Comparison of ENCODE assay signal across 18 cellular contexts in genomic region chr2:50133766-50134165, GRCh38.
DNase-seq lines count a peak whose midpoint lies in the region; ATAC-seq and TF ChIP-seq lines count a peak whose summit lies in the region.
"Had no signal": no experiment of that assay in that cellular context is flagged by ENCODE, and none has a peak within 500 bp of the region (broad histone marks: within the 10 kb centered on the region; RNA-seq: fewer than 3 reads in every experiment).

No MANE protein-coding gene starts in this region.

- no peaks in the 10 kb centered on the region for H3K27me3 Mint-ChIP-seq in neural progenitor cell (ENCODE audit: insufficient read depth, low read depth)
- H3K27me3 Mint-ChIP-seq: CD4-positive, alpha-beta T cell; T-cell had no signal

- H3K9me3 ChIP-seq in neural progenitor cell (ENCODE audit: low read depth) (no peaks in the 10 kb centered on the region), PC-3 (ENCODE audit: low read length) (no peaks in the 10 kb centered on the region)
- H3K9me3 ChIP-seq: BLaER1, SJCRH30 had no signal

- H3K4me2 ChIP-seq in neural progenitor cell (no peak overlapping the region), PC-3 (ENCODE audit: low read length) (no peak overlapping the region)
- H3K4me2 ChIP-seq: BLaER1 had no signal

- H3K27me3 ChIP-seq in neural progenitor cell: no peaks in the 10 kb centered on the region
- H3K27me3 ChIP-seq in PC-3 (ENCODE audit: low read length): no peaks in the 10 kb centered on the region
- H3K27me3 ChIP-seq: BLaER1 had no signal

- H3K27ac ChIP-seq in 22Rv1 (peak overlapping the region; percentile 44), neural progenitor cell (no peak overlapping the region), PC-3 (ENCODE audit: low read length) (no peak overlapping the region)
- H3K27ac ChIP-seq: BLaER1, SJCRH30 had no signal

- H3K4me3 ChIP-seq in neural progenitor cell (no peak overlapping the region), PC-3 (ENCODE audit: low read length) (no peak overlapping the region)
- H3K4me3 ChIP-seq: BLaER1, SJCRH30 had no signal

- H4K20me1 ChIP-seq in neural progenitor cell (ENCODE audit: low read depth): no peaks in the 10 kb centered on the region
- no peaks in the 10 kb centered on the region for H4K20me1 ChIP-seq in PC-3 (ENCODE audit: low read length)
- H4K20me1 ChIP-seq: BLaER1 had no signal

- H3K9me2 ChIP-seq in PC-3 (replicated peaks; ENCODE audit: low read length): no peaks in the 10 kb centered on the region

- intact Hi-C loops in PC-3 (cut with micrococcal nuclease): no loop called here

- no TSS peak for BruUV-seq in PC-3 (replicated peaks; lab: Mats Ljungman, UMichigan)

- H3K9ac ChIP-seq in neural progenitor cell: no peak overlapping the region
- H3K9ac ChIP-seq in PC-3 (ENCODE audit: low read length): no peak overlapping the region
- H3K9ac ChIP-seq: BLaER1 had no signal

- CTCF ChIA-PET in PC-3 (lab: Charles Lee): no interaction called here

- no peaks in the 10 kb centered on the region for H3K36me3 ChIP-seq in neural progenitor cell
- no peaks in the 10 kb centered on the region for H3K36me3 ChIP-seq in PC-3 (ENCODE audit: low read depth, low read length)
- H3K36me3 ChIP-seq: BLaER1, SJCRH30 had no signal

- no peak for TF ChIP-seq CTCF in 22Rv1 (IDR thresholded peaks at IDR 0.05)
- TF ChIP-seq CTCF in neural progenitor cell (IDR thresholded peaks at IDR 0.05): no peak
- no peak for TF ChIP-seq CTCF in PC-3 (conservative IDR thresholded peaks at IDR 0.05; ENCODE audit: low read depth, low read length)

- H2AFZ ChIP-seq in neural progenitor cell (replicated peaks) (no peak overlapping the region), PC-3 (ENCODE audit: low read length) (no peak overlapping the region)

- POLR2A ChIA-PET in PC-3 (lab: Charles Lee; ENCODE audit: unreplicated experiment): no interaction called here

- H3K27ac Mint-ChIP-seq in neural progenitor cell: no peak overlapping the region
- H3K27ac Mint-ChIP-seq: CD4-positive, alpha-beta T cell; T-cell; T-helper 2 cell treated with Interferon-gamma antibody and Interleukin-4, amounts not matched to agents 5 μg/mL and 100 μg/mL, for 36 hours had no signal

- H3K4me1 Mint-ChIP-seq in neural progenitor cell: no peaks in the 10 kb centered on the region
- H3K4me1 Mint-ChIP-seq: T-cell had no signal

- H3F3A ChIP-seq in neural progenitor cell (ENCODE audit: low read depth): no peaks in the 10 kb centered on the region
- H3F3A ChIP-seq in PC-3 (ENCODE audit: low read length, unreplicated experiment): no peaks in the 10 kb centered on the region

- H3K4me1 ChIP-seq in neural progenitor cell (no peaks in the 10 kb centered on the region), PC-3 (ENCODE audit: insufficient read depth, low read length) (no peaks in the 10 kb centered on the region)
- H3K4me1 ChIP-seq: BLaER1, SJCRH30 had no signal

- H3K4me3 Mint-ChIP-seq in neural progenitor cell: no peak overlapping the region
- H3K4me3 Mint-ChIP-seq: CD4-positive, alpha-beta T cell; T-cell; T-helper 2 cell treated with Interferon-gamma antibody and Interleukin-4, amounts not matched to agents 5 μg/mL and 100 μg/mL, for 36 hours had no signal

- H3K36me3 Mint-ChIP-seq in neural progenitor cell: no peaks in the 10 kb centered on the region
- H3K36me3 Mint-ChIP-seq: T-cell had no signal

- DNase-seq in COR-L47 (lab: John Stamatoyannopoulos, UW) (peak; percentile 40), NCI-H146 (lab: John Stamatoyannopoulos, UW) (peak; percentile 67), NCI-H748 treated with DMSO at 0.1 percent for 48 hours (lab: John Stamatoyannopoulos, UW) (peak; percentile 7), neural progenitor cell (ENCODE audit: low spot score) (no peak), PC-3 (no peak)
- DNase-seq: ACHN; CD4-positive, alpha-beta T cell; EL; KG1; NCI-H1930; NCI-H446; NCI-H774; SJCRH30; T-cell had no signal

- ATAC-seq in HG03460 (IDR thresholded peaks at IDR 0.05; ENCODE audit: unreplicated experiment) (no peak), PC-3 (no peak)
- ATAC-seq: T-cell had no signal

- H3K79me2 ChIP-seq in neural progenitor cell (ENCODE audit: low read depth) (no peaks in the 10 kb centered on the region), PC-3 (ENCODE audit: low read length) (no peaks in the 10 kb centered on the region)

- H3K9me3 Mint-ChIP-seq in neural progenitor cell: no peaks in the 10 kb centered on the region
- H3K9me3 Mint-ChIP-seq: CD4-positive, alpha-beta T cell; T-helper 2 cell treated with Interferon-gamma antibody and Interleukin-4, amounts not matched to agents 5 μg/mL and 100 μg/mL, for 36 hours had no signal

Comparison
In these comparisons a context has a peak if more than half of its experiments do, and no peak if none do; other contexts are left out.
1. DNase-seq: peak in COR-L47 (single experiment), NCI-H146 (single experiment) and NCI-H748 treated with DMSO at 0.1 percent for 48 hours (single experiment); none in neural progenitor cell (single experiment) and PC-3 (single experiment).